Comparison of ENCODE assay signal across 9 cellular contexts in genomic region chr5:181124526-181124925, GRCh38. TPM values are rescaled to one million over a fixed set of nuclear protein-coding genes. Genes with fewer than 3 reads are reported as not detected.
"Had no signal": no experiment of that assay in that cellular context is flagged by ENCODE, and none has a peak within 500 bp of the region (broad histone marks: within the 10 kb centered on the region; RNA-seq: fewer than 3 reads in every experiment).

No MANE protein-coding gene starts in this region.

- DNase-seq: H9, HCEC 1CT, IMR-90, KBM-7 had no signal

- ATAC-seq: GM23338 had no signal

- H3K4me3 Mint-ChIP-seq: GM23338, H9 had no signal

- H3K9me3 Mint-ChIP-seq: GM23338 had no signal

- FAIRE-seq: H1, H54, HTR-8/SVneo had no signal

- H3K27ac Mint-ChIP-seq: GM23338 had no signal

RNA-seq across cellular contexts. Expression of gene OR2V1, which starts 6.4 kb away (rescaled TPM):
- total RNA-seq: GM23338, H1, H9, HT-29, IMR-90 had no signal

RNA-seq across cellular contexts. Expression of gene OR2V2, which starts 22.9 kb away (rescaled TPM):
- total RNA-seq: GM23338, H1, H9, HT-29, IMR-90 had no signal
